7 cellular contexts compared by ENCODE assay signal in the genomic region with DNA sequence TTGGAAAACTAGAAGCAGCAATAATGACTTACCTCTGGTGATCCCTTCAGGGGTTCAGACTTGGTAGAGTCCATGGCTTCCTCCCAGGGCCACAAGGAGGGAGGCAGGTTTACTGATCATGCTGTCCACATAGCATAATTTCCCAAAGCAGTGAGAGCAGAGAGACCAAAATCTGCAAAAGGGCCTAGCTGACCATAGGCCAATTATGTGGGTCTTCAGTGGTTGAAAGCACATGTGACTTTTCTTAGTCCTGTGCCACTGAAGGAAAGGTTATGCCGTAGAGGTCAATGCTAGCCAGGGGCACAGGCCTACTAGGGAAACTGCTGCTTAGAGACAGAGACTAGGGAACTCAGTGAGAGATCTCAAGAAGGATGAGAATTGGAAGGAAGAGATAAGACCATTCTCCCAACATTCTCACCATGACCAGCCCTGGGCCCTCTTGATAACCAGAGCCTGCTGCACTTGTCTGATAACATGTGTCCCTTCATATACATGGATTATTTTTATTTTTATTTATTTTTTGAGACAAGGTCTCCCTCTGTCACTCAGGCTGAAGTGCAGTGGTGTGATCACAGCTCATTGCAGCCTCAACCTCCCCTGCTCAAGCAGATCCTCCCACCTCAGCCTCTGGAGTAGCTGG. TPM values are rescaled to one million over a fixed set of nuclear protein-coding genes. Genes with fewer than 3 reads are reported as not detected.
DNase-seq lines count a peak whose midpoint lies in the region; ATAC-seq, FAIRE-seq and TF ChIP-seq lines count a peak whose summit lies in the region.

No MANE protein-coding gene starts in this region.

- no peaks in the 10 kb centered on the region for H3F3A ChIP-seq in OCI-LY1 (ENCODE audit: insufficient read depth, low read length)

- H4K12ac ChIP-seq in trophoblast cell (ENCODE audit: low read depth, low read length): no peak overlapping the region

- in situ Hi-C loops in K562 (cut with MboI): no loop called here

- H3K9ac ChIP-seq in DND-41 (ENCODE audit: low read depth, low read length) (no peak overlapping the region), OCI-LY1 (ENCODE audit: low read length) (no peak overlapping the region; the same call in 1 of the 2 replicates), K562 (ENCODE audit: insufficient read depth in 1 of 2, low read depth in 2 of 2, low read length in 2 of 2) (peak overlapping the region; percentile 95 to 98; a peak in 3 of 4 replicates), trophoblast cell (ENCODE audit: low read length) (no peak overlapping the region)

- CTCF ChIA-PET in K562 (lab: Yijun Ruan, JAX; ENCODE audit: low intra/inter-chr PET ratio): interaction anchor here (1.6 kb wide), 1 partner anchor 142 kb away, joined by 4 read pairs; no protein-coding TSS in a partner anchor

- H3K4me2 ChIP-seq in DND-41 (ENCODE audit: insufficient read depth, low read length) (no peak overlapping the region), OCI-LY1 (ENCODE audit: low read length) (no peak overlapping the region), K562 (ENCODE audit: insufficient read depth, low read length) (peak overlapping the region; percentile 99), trophoblast cell (ENCODE audit: low read length) (no peak overlapping the region)

- intact Hi-C loops in K562 (cut with micrococcal nuclease) (loop anchor here (10.0 kb wide), 1 partner anchor 594 kb away; the partner anchor contains the start of gene SLC29A1), aorta (cut with DNase I) (no loop called here)

- POLR2A ChIA-PET in K562 (lab: Yijun Ruan, JAX): interaction anchor here (0.6 to 11.8 kb wide), 13 partner anchors 12 to 1341 kb away, joined by 3 to 206 read pairs (median 4); partner anchors contain the start of genes RSPH9 and VEGFA

- TF ChIP-seq RAD21 in K562 (CRISPR knock-in tag; conservative IDR thresholded peaks at IDR 0.05 in 1 of 2, IDR thresholded peaks at IDR 0.05 in 1 of 2): peak in 1 of 2 experiments; percentile 33; a peak in 1 of 4 replicates

- peaks cover 23% of the 10 kb centered on the region for H3K79me1 ChIP-seq in trophoblast cell (ENCODE audit: low read length)

- H3K4me1 ChIP-seq in DND-41 (ENCODE audit: insufficient read depth, low read length): peaks cover 41% of the 10 kb centered on the region
- peaks cover 38% of the 10 kb centered on the region for H3K4me1 ChIP-seq in OCI-LY1 (ENCODE audit: insufficient read depth, low read length, severe bottlenecking)
- peaks cover 41 to 65% of the 10 kb centered on the region in 2 experiments for H3K4me1 ChIP-seq in K562 (replicated peaks in 1 of 2; ENCODE audit: control insufficient read depth in 2 of 2, insufficient read depth in 2 of 2, low read length in 2 of 2)
- peaks cover 7 to 19% of the 10 kb centered on the region in 2 experiments for H3K4me1 ChIP-seq in trophoblast cell (ENCODE audit: control insufficient read depth in 1 of 2, insufficient read depth in 2 of 2, low read length in 2 of 2)
- peaks cover 0 to 3% of the 10 kb centered on the region in 2 donors for H3K4me1 ChIP-seq in aorta (ENCODE audit: control insufficient read depth in 1 of 2, insufficient read depth in 2 of 2, low read length in 2 of 2)

- no peak overlapping the region for H3K14ac ChIP-seq in trophoblast cell (ENCODE audit: low read length)

- no peak overlapping the region for H3K4me3 ChIP-seq in DND-41 (ENCODE audit: low read depth in 1 of 2, low read length in 2 of 2)
- no peak overlapping the region for H3K4me3 ChIP-seq in OCI-LY1 (ENCODE audit: low read depth, low read length, poor library complexity, severe bottlenecking)
- H3K4me3 ChIP-seq in K562: peak overlapping the region; percentile 58
- H3K4me3 ChIP-seq in trophoblast cell (ENCODE audit: low read depth, low read length): no peak overlapping the region
- H3K4me3 ChIP-seq in aorta (ENCODE audit: low read length in 2 of 2): no peak overlapping the region

- H3K27me3 ChIP-seq in DND-41 (ENCODE audit: insufficient read depth, low read length, poor library complexity) (no peaks in the 10 kb centered on the region), OCI-LY1 (ENCODE audit: insufficient read depth, low read length) (no peaks in the 10 kb centered on the region), K562 (ENCODE audit: control insufficient read depth in 2 of 2, insufficient read depth in 2 of 2, low read length in 2 of 2) (no peaks in the 10 kb centered on the region; a peak in 1 of 5 replicates), trophoblast cell (ENCODE audit: insufficient read depth, low read length) (no peaks in the 10 kb centered on the region), aorta (ENCODE audit: control insufficient read depth in 1 of 2, insufficient read depth in 2 of 2, low read length in 1 of 2) (no peaks in the 10 kb centered on the region)

- peaks cover 17% of the 10 kb centered on the region for H3K36me3 ChIP-seq in DND-41 (ENCODE audit: insufficient read depth, low read length)
- H3K36me3 ChIP-seq in OCI-LY1 (ENCODE audit: insufficient read depth, low read length): peaks cover 8% of the 10 kb centered on the region; the same call in 1 of the 2 replicates
- H3K36me3 ChIP-seq in K562 (ENCODE audit: control insufficient read depth, insufficient read depth, low read length): peaks cover 15% of the 10 kb centered on the region; the same call in 2 of the 3 replicates
- peaks cover 2 to 3% of the 10 kb centered on the region in 2 experiments for H3K36me3 ChIP-seq in trophoblast cell (ENCODE audit: control insufficient read depth in 1 of 2, insufficient read depth in 2 of 2, low read length in 2 of 2)
- no peaks in the 10 kb centered on the region for H3K36me3 ChIP-seq in aorta (ENCODE audit: control insufficient read depth in 1 of 2, insufficient read depth in 2 of 2, low read length in 1 of 2)

- peak; percentile 98 for TF ChIP-seq EP300 in K562 (IDR thresholded peaks at IDR 0.05; ENCODE audit: low read length)

- ATAC-seq in DND-41 (ENCODE audit: insufficient read depth, low read depth): no peak
- peak; percentile 8 for ATAC-seq in K562
- ATAC-seq in aorta (ENCODE audit: low FRiP score): no peak

- H3K27ac ChIP-seq in DND-41 (ENCODE audit: low read length) (peak overlapping the region; percentile 40), OCI-LY1 (ENCODE audit: low read depth, low read length, poor library complexity, severe bottlenecking) (peak overlapping the region; percentile 97), K562 (ENCODE audit: extremely low read depth, low read depth, low read length) (peak overlapping the region; percentile 97), trophoblast cell (ENCODE audit: low read depth, low read length) (peak overlapping the region; percentile 19), aorta (ENCODE audit: low read depth in 1 of 2, low read length in 2 of 2) (no peak overlapping the region)

- H3K4ac ChIP-seq in trophoblast cell (ENCODE audit: low read depth, low read length): no peak overlapping the region

- H3K9me3 ChIP-seq in DND-41 (ENCODE audit: insufficient read depth, low read length, severe bottlenecking) (no peaks in the 10 kb centered on the region), OCI-LY1 (ENCODE audit: low read length) (no peaks in the 10 kb centered on the region), K562 (replicated peaks; ENCODE audit: control insufficient read depth, insufficient read depth, low read depth, low read length) (no peaks in the 10 kb centered on the region), trophoblast cell (ENCODE audit: insufficient read depth, low read depth, low read length) (no peaks in the 10 kb centered on the region), aorta (ENCODE audit: control insufficient read depth, low read length) (no peaks in the 10 kb centered on the region)

- no peak overlapping the region for H3K18ac ChIP-seq in trophoblast cell (ENCODE audit: low read length)

- no peak overlapping the region for H4K8ac ChIP-seq in trophoblast cell (ENCODE audit: low read depth, low read length)

- peak overlapping the region; percentile 32 for H4K91ac ChIP-seq in trophoblast cell (ENCODE audit: low read depth, low read length)

- peaks cover 8% of the 10 kb centered on the region for H4K20me1 ChIP-seq in DND-41 (ENCODE audit: insufficient read depth, low read length)
- H4K20me1 ChIP-seq in OCI-LY1 (ENCODE audit: insufficient read depth, low read length): no peaks in the 10 kb centered on the region
- H4K20me1 ChIP-seq in K562 (replicated peaks; ENCODE audit: control insufficient read depth, insufficient read depth, low read length): 0 out of 2 replicates have a peak, but pooled peaks cover under 1% of the 10 kb centered on the region

- H2AK5ac ChIP-seq in trophoblast cell (ENCODE audit: low read length): no peak overlapping the region

- H3K9me2 ChIP-seq in OCI-LY1 (ENCODE audit: low read depth, low read length): no peaks in the 10 kb centered on the region

- peaks cover 3% of the 10 kb centered on the region for H3K9me1 ChIP-seq in K562 (ENCODE audit: control insufficient read depth, insufficient read depth, low read length)

- FAIRE-seq in K562 (lab: Jason Lieb, UNC): peak; percentile 94

- no peak overlapping the region for H3K23ac ChIP-seq in trophoblast cell (ENCODE audit: low read length)

- peak; percentile 80 for TF ChIP-seq POLR2A in K562 (conservative IDR thresholded peaks at IDR 0.05)

- no peak for TF ChIP-seq CTCF in DND-41 (IDR thresholded peaks at IDR 0.05; ENCODE audit: borderline replicate concordance, extremely low read depth, low read length, poor library complexity, severe bottlenecking)
- TF ChIP-seq CTCF in OCI-LY1 (IDR thresholded peaks at IDR 0.05; ENCODE audit: low read length): no peak
- no peak for TF ChIP-seq CTCF in K562 (IDR thresholded peaks at IDR 0.05 in 2 of 3, conservative IDR thresholded peaks at IDR 0.05 in 1 of 3; ENCODE audit: insufficient read depth in 2 of 3, low read depth in 1 of 3, low read length in 3 of 3)

- H2BK5ac ChIP-seq in trophoblast cell (ENCODE audit: low read depth, low read length, poor library complexity): no peak overlapping the region

- DNase-seq in DND-41 (no peak), K562 (ENCODE audit: extremely low read depth in 1 of 4, low spot score in 3 of 4) (peak; percentile 87 to 98 (median 93)), trophoblast cell (no peak), aorta (no peak), DMS114 treated with DMSO at 0.1 percent for 48 hours (lab: John Stamatoyannopoulos, UW; ENCODE audit: unreplicated experiment) (no peak), NCI-H2081 (lab: John Stamatoyannopoulos, UW) (no peak)

- peak overlapping the region; percentile 51 for H2BK12ac ChIP-seq in trophoblast cell (ENCODE audit: low read length)

- BruUV-seq in K562 (replicated peaks; lab: Mats Ljungman, UMichigan): no TSS peak

- peaks cover 36% of the 10 kb centered on the region for H3K79me2 ChIP-seq in DND-41 (ENCODE audit: insufficient read depth, low read length)
- H3K79me2 ChIP-seq in OCI-LY1 (ENCODE audit: insufficient read depth, low read length): peaks cover 3% of the 10 kb centered on the region
- H3K79me2 ChIP-seq in K562 (ENCODE audit: control insufficient read depth, insufficient read depth, low read length): peaks cover 51% of the 10 kb centered on the region
- peaks cover 17% of the 10 kb centered on the region for H3K79me2 ChIP-seq in trophoblast cell (ENCODE audit: control insufficient read depth, insufficient read depth, low read length, poor library complexity)

- H2AFZ ChIP-seq in DND-41 (ENCODE audit: low read depth, low read length): no peak overlapping the region
- H2AFZ ChIP-seq in OCI-LY1 (ENCODE audit: low read length): no peak overlapping the region
- peak overlapping the region; percentile 52 for H2AFZ ChIP-seq in K562 (ENCODE audit: low read depth, low read length)
- H2AFZ ChIP-seq in trophoblast cell (ENCODE audit: insufficient read depth, low read length, poor library complexity): no peak overlapping the region

- H2BK120ac ChIP-seq in trophoblast cell (ENCODE audit: insufficient read depth, low read length, poor library complexity): peak overlapping the region; percentile 47

- WGBS in K562 (ENCODE audit: insufficient coverage, low coverage, missing lambda C conversion rate): 0% methylated on average over 1 of the region's 1 CpG
- WGBS in trophoblast cell (ENCODE audit: extremely low coverage, insufficient coverage, insufficient read length): no CpG with 5 or more reads among the region's 1 CpG
- 96 to 98% methylated on average over 1 of the region's 1 CpG for WGBS in aorta, 2 donors

RNA-seq across cellular contexts. Expression of gene GTPBP2, which starts 2.0 kb away (rescaled TPM):
- total RNA-seq in K562 (2011; cell fraction: chromatin; rRNA removed; ENCODE audit: low replicate concordance): 558 and 907 TPM in 2 replicates
- 446 and 460 TPM in 2 replicates for total RNA-seq in K562 (2011; cell fraction: nucleolus; rRNA removed)
- 547 and 636 TPM in 2 replicates for total RNA-seq in K562 (2011; cell fraction: nucleoplasm; rRNA removed)
- total RNA-seq in K562 (2014; rRNA removed) (111 and 127 TPM in 2 replicates), K562 (2014; rRNA removed; fragmentation: Illumina TruSeq; extraction: Trizol) (92.5 and 99.4 TPM in 2 replicates), K562 (2015; rRNA removed; fragmentation: Illumina TruSeq; extraction: Trizol) (68.8 and 71.1 TPM in 2 replicates), K562 (2021) (121 and 162 TPM in 2 replicates), aorta (10 to 100 TPM; 60.3 to 62.6 TPM)
- polyA plus RNA-seq in K562 (2011; rRNA removed) (184 and 259 TPM in 2 replicates), K562 (2014; fragmentation: Illumina TruSeq; extraction: Trizol) (162 and 169 TPM in 2 replicates), K562 (2014; fragmentation: Nextera tagmentation; extraction: Ambion mirVana) (10 to 100 TPM; 48.4 to 60.9 TPM), K562 (2014; rRNA removed) (171 and 196 TPM in 2 replicates), aorta (10 to 100 TPM; 22.9 to 62.8 TPM)
- polyA plus RNA-seq in K562 (2011; cell fraction: cytosol; rRNA removed): 167 and 217 TPM in 2 replicates
- polyA plus RNA-seq in K562 (2011; cell fraction: nucleus; rRNA removed): 1,016 and 1,080 TPM in 2 replicates
- polyA plus RNA-seq in K562 (2012): 101 and 429 TPM in 2 replicates
- polyA minus RNA-seq in K562 (2011; rRNA and poly(A)+ RNA removed): 87.3 and 97.4 TPM in 2 replicates
- polyA minus RNA-seq in K562 (2011; cell fraction: cytosol; rRNA and poly(A)+ RNA removed): 46.5 and 62.7 TPM in 2 replicates
- 121 and 183 TPM in 2 replicates for polyA minus RNA-seq in K562 (2011; cell fraction: nucleus; rRNA and poly(A)+ RNA removed)
- 55.6 and 59.2 TPM in 2 replicates for polyA plus RNA-seq in trophoblast cell (2013)

RNA-seq across cellular contexts. Expression of gene MAD2L1BP, which starts 4.5 kb away (rescaled TPM):
- 89.9 and 155 TPM in 2 replicates for total RNA-seq in K562 (2011; cell fraction: chromatin; rRNA removed; ENCODE audit: low replicate concordance)
- 95.9 and 115 TPM in 2 replicates for total RNA-seq in K562 (2011; cell fraction: nucleolus; rRNA removed)
- 87.8 and 100 TPM in 2 replicates for total RNA-seq in K562 (2011; cell fraction: nucleoplasm; rRNA removed)
- 69.7 and 78.1 TPM in 2 replicates for total RNA-seq in K562 (2014; rRNA removed)
- 73.8 and 76.7 TPM in 2 replicates for total RNA-seq in K562 (2014; rRNA removed; fragmentation: Illumina TruSeq; extraction: Trizol)
- 73.2 and 75.1 TPM in 2 replicates for total RNA-seq in K562 (2015; rRNA removed; fragmentation: Illumina TruSeq; extraction: Trizol)
- total RNA-seq in K562 (2021): 71.5 and 77.4 TPM in 2 replicates
- polyA plus RNA-seq in K562 (2011; rRNA removed): 120 TPM in 2 replicates
- 173 and 183 TPM in 2 replicates for polyA plus RNA-seq in K562 (2011; cell fraction: cytosol; rRNA removed)
- 62.0 and 78.0 TPM in 2 replicates for polyA plus RNA-seq in K562 (2011; cell fraction: nucleus; rRNA removed)
- 49.6 and 65.4 TPM in 2 replicates for polyA plus RNA-seq in K562 (2012)
- 113 and 116 TPM in 2 replicates for polyA plus RNA-seq in K562 (2014; fragmentation: Illumina TruSeq; extraction: Trizol)
- 100 to 1,000 TPM; 241 to 321 TPM for polyA plus RNA-seq in K562 (2014; fragmentation: Nextera tagmentation; extraction: Ambion mirVana)
- 102 and 111 TPM in 2 replicates for polyA plus RNA-seq in K562 (2014; rRNA removed)
- polyA minus RNA-seq in K562 (2011; rRNA and poly(A)+ RNA removed): 73.9 and 74.5 TPM in 2 replicates
- 33.5 and 38.0 TPM in 2 replicates for polyA minus RNA-seq in K562 (2011; cell fraction: cytosol; rRNA and poly(A)+ RNA removed)
- polyA minus RNA-seq in K562 (2011; cell fraction: nucleus; rRNA and poly(A)+ RNA removed): 18.2 and 39.4 TPM in 2 replicates
- 20.6 and 21.2 TPM in 2 replicates for polyA plus RNA-seq in trophoblast cell (2013)
- 10 to 100 TPM; 13.6 TPM for total RNA-seq in aorta
- 10 to 100 TPM; 19.2 to 24.3 TPM for polyA plus RNA-seq in aorta

RNA-seq across cellular contexts. Expression of gene RSPH9, which starts 13.7 kb away (rescaled TPM):
- 0.32 TPM in 1 of 2 replicates, not detected in the other for total RNA-seq in K562 (2011; cell fraction: chromatin; rRNA removed; ENCODE audit: low replicate concordance)
- 0.17 TPM in 1 of 2 replicates, not detected in the other for total RNA-seq in K562 (2011; cell fraction: nucleolus; rRNA removed)
- total RNA-seq in K562 (2011; cell fraction: nucleoplasm; rRNA removed): 0.22 and 0.38 TPM in 2 replicates
- 0.05 TPM in 1 of 2 replicates, not detected in the other for total RNA-seq in K562 (2014; rRNA removed)
- not detected in 2 replicates for total RNA-seq in K562 (2014; rRNA removed; fragmentation: Illumina TruSeq; extraction: Trizol)
- not detected in 2 replicates for total RNA-seq in K562 (2015; rRNA removed; fragmentation: Illumina TruSeq; extraction: Trizol)
- total RNA-seq in K562 (2021): not detected in 2 replicates
- polyA plus RNA-seq in K562 (2011; rRNA removed): 0.04 TPM in 1 of 2 replicates, not detected in the other
- polyA plus RNA-seq in K562 (2011; cell fraction: cytosol; rRNA removed): not detected in 2 replicates
- polyA plus RNA-seq in K562 (2011; cell fraction: nucleus; rRNA removed): 0.04 TPM in 1 of 2 replicates, not detected in the other
- polyA plus RNA-seq in K562 (2012): 0.40 and 0.49 TPM in 2 replicates
- not detected in 2 replicates for polyA plus RNA-seq in K562 (2014; fragmentation: Illumina TruSeq; extraction: Trizol)
- under 1 TPM; 0.39 to 0.60 TPM for polyA plus RNA-seq in K562 (2014; fragmentation: Nextera tagmentation; extraction: Ambion mirVana)
- not detected in 2 replicates for polyA plus RNA-seq in K562 (2014; rRNA removed)
- 0.11 and 0.15 TPM in 2 replicates for polyA minus RNA-seq in K562 (2011; rRNA and poly(A)+ RNA removed)
- not detected in 2 replicates for polyA minus RNA-seq in K562 (2011; cell fraction: cytosol; rRNA and poly(A)+ RNA removed)
- polyA minus RNA-seq in K562 (2011; cell fraction: nucleus; rRNA and poly(A)+ RNA removed): 0.22 TPM in 1 of 2 replicates, not detected in the other
- polyA plus RNA-seq in trophoblast cell (2013): 0.19 and 0.23 TPM in 2 replicates
- total RNA-seq in aorta: under 1 TPM; 0.23 to 0.75 TPM
- polyA plus RNA-seq in aorta: under 1 TPM; 0.13 to 0.54 TPM

RNA-seq across cellular contexts. Expression of gene POLH, which starts 55.1 kb away (rescaled TPM):
- 59.2 and 63.3 TPM in 2 replicates for total RNA-seq in K562 (2011; cell fraction: chromatin; rRNA removed; ENCODE audit: low replicate concordance)
- total RNA-seq in K562 (2011; cell fraction: nucleolus; rRNA removed): 35.1 and 36.9 TPM in 2 replicates
- total RNA-seq in K562 (2011; cell fraction: nucleoplasm; rRNA removed): 34.4 and 35.3 TPM in 2 replicates
- total RNA-seq in K562 (2014; rRNA removed): 12.7 and 19.3 TPM in 2 replicates
- total RNA-seq in K562 (2014; rRNA removed; fragmentation: Illumina TruSeq; extraction: Trizol): 23.0 and 23.5 TPM in 2 replicates
- 21.2 and 23.9 TPM in 2 replicates for total RNA-seq in K562 (2015; rRNA removed; fragmentation: Illumina TruSeq; extraction: Trizol)
- total RNA-seq in K562 (2021): 31.4 and 31.8 TPM in 2 replicates
- 26.8 and 31.6 TPM in 2 replicates for polyA plus RNA-seq in K562 (2011; rRNA removed)
- 11.3 and 17.3 TPM in 2 replicates for polyA plus RNA-seq in K562 (2011; cell fraction: cytosol; rRNA removed)
- polyA plus RNA-seq in K562 (2011; cell fraction: nucleus; rRNA removed): 18.0 and 21.1 TPM in 2 replicates
- polyA plus RNA-seq in K562 (2012): 15.4 and 22.4 TPM in 2 replicates
- 16.2 and 20.6 TPM in 2 replicates for polyA plus RNA-seq in K562 (2014; fragmentation: Illumina TruSeq; extraction: Trizol)
- 10 to 100 TPM in 1 of 2 experiments, 1 to 10 TPM in 1; 5.8 to 10.6 TPM for polyA plus RNA-seq in K562 (2014; fragmentation: Nextera tagmentation; extraction: Ambion mirVana)
- 11.4 and 14.7 TPM in 2 replicates for polyA plus RNA-seq in K562 (2014; rRNA removed)
- polyA minus RNA-seq in K562 (2011; rRNA and poly(A)+ RNA removed): 88.7 and 99.1 TPM in 2 replicates
- polyA minus RNA-seq in K562 (2011; cell fraction: cytosol; rRNA and poly(A)+ RNA removed): 24.4 and 26.2 TPM in 2 replicates
- polyA minus RNA-seq in K562 (2011; cell fraction: nucleus; rRNA and poly(A)+ RNA removed): 12.8 and 20.7 TPM in 2 replicates
- 11.2 and 12.6 TPM in 2 replicates for polyA plus RNA-seq in trophoblast cell (2013)
- total RNA-seq in aorta: 10 to 100 TPM in 1 of 2 donors, 1 to 10 TPM in 1; 8.3 to 15.2 TPM
- polyA plus RNA-seq in aorta: 1 to 10 TPM; 3.6 to 5.5 TPM

RNA-seq across cellular contexts. Expression of gene XPO5, which starts 55.3 kb away (rescaled TPM):
- 429 and 472 TPM in 2 replicates for total RNA-seq in K562 (2011; cell fraction: chromatin; rRNA removed; ENCODE audit: low replicate concordance)
- total RNA-seq in K562 (2011; cell fraction: nucleolus; rRNA removed): 259 and 261 TPM in 2 replicates
- total RNA-seq in K562 (2011; cell fraction: nucleoplasm; rRNA removed): 326 and 371 TPM in 2 replicates
- total RNA-seq in K562 (2014; rRNA removed): 91.6 and 102 TPM in 2 replicates
- 99.1 and 106 TPM in 2 replicates for total RNA-seq in K562 (2014; rRNA removed; fragmentation: Illumina TruSeq; extraction: Trizol)
- 95.4 and 97.1 TPM in 2 replicates for total RNA-seq in K562 (2015; rRNA removed; fragmentation: Illumina TruSeq; extraction: Trizol)
- total RNA-seq in K562 (2021): 170 and 180 TPM in 2 replicates
- polyA plus RNA-seq in K562 (2011; rRNA removed): 145 and 166 TPM in 2 replicates
- 110 and 161 TPM in 2 replicates for polyA plus RNA-seq in K562 (2011; cell fraction: cytosol; rRNA removed)
- 247 and 250 TPM in 2 replicates for polyA plus RNA-seq in K562 (2011; cell fraction: nucleus; rRNA removed)
- 76.8 and 101 TPM in 2 replicates for polyA plus RNA-seq in K562 (2012)
- 105 and 130 TPM in 2 replicates for polyA plus RNA-seq in K562 (2014; fragmentation: Illumina TruSeq; extraction: Trizol)
- polyA plus RNA-seq in K562 (2014; fragmentation: Nextera tagmentation; extraction: Ambion mirVana): 10 to 100 TPM; 36.0 to 72.3 TPM
- 101 TPM in 2 replicates for polyA plus RNA-seq in K562 (2014; rRNA removed)
- 186 and 262 TPM in 2 replicates for polyA minus RNA-seq in K562 (2011; rRNA and poly(A)+ RNA removed)
- polyA minus RNA-seq in K562 (2011; cell fraction: cytosol; rRNA and poly(A)+ RNA removed): 127 and 149 TPM in 2 replicates
- 121 and 146 TPM in 2 replicates for polyA minus RNA-seq in K562 (2011; cell fraction: nucleus; rRNA and poly(A)+ RNA removed)
- 27.8 and 30.9 TPM in 2 replicates for polyA plus RNA-seq in trophoblast cell (2013)
- total RNA-seq in aorta: 10 to 100 TPM; 19.7 to 30.6 TPM
- 10 to 100 TPM in 1 of 2 donors, 1 to 10 TPM in 1; 2.6 to 13.7 TPM for polyA plus RNA-seq in aorta

Comparison
In these comparisons a context has a peak if more than half of its experiments do, and no peak if none do; other contexts are left out.
1. DNase-seq: peak in K562 (4 of 4); none in DND-41 (single experiment), trophoblast cell (0 of 2), aorta (0 of 2), DMS114 treated with DMSO at 0.1 percent for 48 hours (single experiment) and NCI-H2081 (0 of 2).
2. H3K27ac ChIP-seq: peak in DND-41 (single experiment), OCI-LY1 (single experiment), K562 (single experiment) and trophoblast cell (single experiment); none in aorta (0 of 2).
3. H3K9ac ChIP-seq: peak in K562 (2 of 2); none in DND-41 (single experiment), OCI-LY1 (single experiment) and trophoblast cell (single experiment).
4. RNA of gene MAD2L1BP, which starts 4.5 kb away (total RNA-seq): 69.7 to 155 TPM in K562; 13.6 TPM in aorta; every median in the first group is over 4 times any median in the second.